In genomic region chr3:116135462-116135861, GRCh38 we compare ENCODE assay signal across 11 cellular contexts.
DNase-seq lines count a peak whose midpoint lies in the region; ATAC-seq and TF ChIP-seq lines count a peak whose summit lies in the region.
"Had no signal": no experiment of that assay in that cellular context is flagged by ENCODE, and none has a peak within 500 bp of the region (broad histone marks: within the 10 kb centered on the region; RNA-seq: fewer than 3 reads in every experiment).

No MANE protein-coding gene starts in this region.

- POLR2A ChIA-PET in OCI-LY7 (lab: Charles Lee), result interaction anchor here (2.0 kb wide), 1 partner anchor 10 kb away, joined by 4 read pairs; no protein-coding TSS in a partner anchor

- H3K9me3 ChIP-seq in OCI-LY7 (ENCODE audit: low read length), result no peaks in the 10 kb centered on the region

- ATAC-seq in GM19467 (IDR thresholded peaks at IDR 0.05; ENCODE audit: unreplicated experiment), result no peak

- no peaks in the 10 kb centered on the region for H3K9me2 ChIP-seq in OCI-LY7 (ENCODE audit: insufficient read depth, low read length)

- intact Hi-C loops in OCI-LY7 (cut with micrococcal nuclease; ENCODE audit: unreplicated experiment), result no loop called here

- no peak overlapping the region for H3K27ac ChIP-seq in OCI-LY7 (ENCODE audit: low read depth, low read length, poor library complexity, severe bottlenecking)
- H3K27ac ChIP-seq: C4-2B had no signal

- no peak overlapping the region for H3K4me3 ChIP-seq in OCI-LY7 (ENCODE audit: low read depth, low read length, poor library complexity, severe bottlenecking)

- H3K36me3 ChIP-seq in OCI-LY7 (ENCODE audit: insufficient read depth, low read length), result no peaks in the 10 kb centered on the region

- no peak overlapping the region for H3K4me3 Mint-ChIP-seq in nephron progenitor cell
- H3K4me3 Mint-ChIP-seq: naive B cell had no signal

- H3K27me3 Mint-ChIP-seq in nephron progenitor cell (ENCODE audit: low read depth, poor library complexity), result no peaks in the 10 kb centered on the region
- H3K27me3 Mint-ChIP-seq: naive B cell had no signal

- DNase-seq in Ammon's horn (ENCODE audit: low spot score), result peak; percentile 77
- DNase-seq in SK-N-DZ (ENCODE audit: low spot score), result peak; percentile 85
- DNase-seq in globus pallidus (ENCODE audit: low spot score), result peak; percentile 75
- DNase-seq in nephron progenitor cell, result peak; percentile 26
- no peak for DNase-seq in SW480 (ENCODE audit: low spot score)
- no peak for DNase-seq in NCI-H510A (lab: John Stamatoyannopoulos, UW)
- DNase-seq in OCI-LY7 (ENCODE audit: low spot score), result no peak
- DNase-seq: dermis blood vessel endothelial cell, naive B cell had no signal

- no TSS peak for BruUV-seq in OCI-LY7 (replicated peaks; lab: Mats Ljungman, UMichigan)

- H3K27ac Mint-ChIP-seq in nephron progenitor cell, result peak overlapping the region; percentile 66
- H3K27ac Mint-ChIP-seq: naive B cell had no signal

- no peak for TF ChIP-seq CTCF in nephron progenitor cell (IDR thresholded peaks at IDR 0.05)
- no peak for TF ChIP-seq CTCF in OCI-LY7 (conservative IDR thresholded peaks at IDR 0.05; ENCODE audit: low read length)

- H3K4me1 Mint-ChIP-seq in nephron progenitor cell, result peaks cover 38% of the 10 kb centered on the region
- H3K4me1 Mint-ChIP-seq: naive B cell had no signal

- no peaks in the 10 kb centered on the region for H4K20me1 ChIP-seq in OCI-LY7 (ENCODE audit: insufficient read depth, low read length)

- no peak overlapping the region for H3K4me2 ChIP-seq in OCI-LY7 (ENCODE audit: low read length)

- no peaks in the 10 kb centered on the region for H3K79me2 ChIP-seq in OCI-LY7 (ENCODE audit: insufficient read depth, low read depth, low read length)

- CTCF ChIA-PET in OCI-LY7 (lab: Charles Lee; ENCODE audit: unreplicated experiment), result no interaction called here

- no peaks in the 10 kb centered on the region for H3K4me1 ChIP-seq in OCI-LY7 (ENCODE audit: insufficient read depth, low read length, poor library complexity, severe bottlenecking)

- no peaks in the 10 kb centered on the region for H3K36me3 Mint-ChIP-seq in nephron progenitor cell (ENCODE audit: low read depth)
- H3K36me3 Mint-ChIP-seq: naive B cell had no signal

- peaks cover 4% of the 10 kb centered on the region for H3K9me3 Mint-ChIP-seq in nephron progenitor cell

- H2AFZ ChIP-seq in OCI-LY7 (ENCODE audit: low read length), result no peak overlapping the region

Comparison
In these comparisons a context has a peak if more than half of its experiments do, and no peak if none do; other contexts are left out.
1. DNase-seq: peak in Ammon's horn (single experiment), SK-N-DZ (single experiment), globus pallidus (single experiment) and nephron progenitor cell (single experiment); none in SW480 (single experiment), NCI-H510A (single experiment) and OCI-LY7 (single experiment).